ENCODE assay signal across 18 cellular contexts in genomic region chr12:104172564-104172935, GRCh38.
"Had no signal": no experiment of that assay in that cellular context is flagged by ENCODE, and none has a peak within 500 bp of the region (broad histone marks: within the 10 kb centered on the region; RNA-seq: fewer than 3 reads in every experiment).

No MANE protein-coding gene starts in this region.

- H3K4me3 ChIP-seq: gastroesophageal sphincter, heart right ventricle, lower lobe of right lung, upper lobe of right lung had no signal

- H3K27ac ChIP-seq: epithelial cell of prostate, gastroesophageal sphincter, heart right ventricle, lower lobe of right lung, upper lobe of right lung had no signal

- ATAC-seq: activated T-cell treated with anti-CD3 and anti-CD28 coated beads, Interleukin-2, amount 50 U/mL, for 72 hours; gastroesophageal sphincter; left lobe of liver; lower lobe of right lung; natural killer cell; T-helper 17 cell had no signal

- H3K9me3 ChIP-seq: gastroesophageal sphincter, heart right ventricle, lower lobe of right lung, upper lobe of right lung had no signal

- H3K27me3 ChIP-seq: gastroesophageal sphincter, heart right ventricle, upper lobe of right lung had no signal

- DNase-seq: activated CD4-positive, alpha-beta memory T cell treated with anti-CD3 and anti-CD28 coated beads for 36 hours; activated CD4-positive, alpha-beta T cell treated with anti-CD3 and anti-CD28 coated beads for 48 hours; activated effector memory CD4-positive, alpha-beta T cell treated with Interleukin-2 at 50 U/mL for 16 hours; activated naive CD4-positive, alpha-beta T cell treated with anti-CD3 and anti-CD28 coated beads for 36 hours; activated naive CD8-positive, alpha-beta T cell treated with anti-CD3 and anti-CD28 coated beads, Interleukin-2, amount 10 ng/mL, durations not matched to agents 7 days and 5 days; activated T-cell treated with anti-CD3 and anti-CD28 coated beads, Interleukin-2, amount 50 U/mL, for 72 hours; amniotic stem cell; heart right ventricle; immature natural killer cell; lower lobe of right lung; natural killer cell; stimulated activated CD4-positive, alpha-beta T cell treated with anti-CD3 and anti-CD28 coated beads, Interleukin-4, amount 100 ng/mL, for 24 hours; stimulated activated naive CD4-positive, alpha-beta T cell treated with Interleukin-2 at 50 U/mL for 16 hours; T-helper 17 cell; upper lobe of right lung had no signal

- H3K36me3 ChIP-seq: gastroesophageal sphincter, heart right ventricle, lower lobe of right lung, upper lobe of right lung had no signal
